Comparison of ENCODE assay signal across 16 cellular contexts in the genomic region with DNA sequence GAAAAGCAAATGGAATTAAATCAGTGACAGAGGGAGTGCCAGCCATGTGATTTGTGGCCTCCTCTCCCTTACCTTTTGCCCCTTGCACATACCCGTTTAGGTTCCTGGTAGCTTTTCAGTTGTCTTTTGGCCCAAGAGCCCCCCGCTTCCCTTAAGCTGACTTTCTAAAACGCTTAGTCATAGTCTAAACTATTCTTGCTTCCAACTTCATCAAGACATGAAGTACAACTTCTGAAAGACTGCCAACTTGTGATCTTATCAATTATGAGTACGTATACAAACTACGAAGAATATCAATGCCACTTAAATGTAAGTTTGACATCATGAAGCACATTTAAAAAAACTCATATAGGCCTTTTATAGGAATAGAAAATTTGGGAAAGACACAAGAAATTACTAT.
DNase-seq lines count a peak whose midpoint lies in the region; ATAC-seq and TF ChIP-seq lines count a peak whose summit lies in the region.
"Had no signal": no experiment of that assay in that cellular context is flagged by ENCODE, and none has a peak within 500 bp of the region (broad histone marks: within the 10 kb centered on the region; RNA-seq: fewer than 3 reads in every experiment).

No MANE protein-coding gene starts in this region.

- no peak overlapping the region for H3K4me3 Mint-ChIP-seq in activated CD8-positive, alpha-beta T cell treated with anti-CD3 and anti-CD28 coated beads for 36 hours
- H3K4me3 Mint-ChIP-seq: dendritic cell treated with granulocyte-macrophage colony-stimulating factor and Interleukin-4, amounts not matched to agents 40 ng/mL and 50 ng/mL, for 4 days; IgD-negative memory B cell had no signal

- ATAC-seq in activated CD8-positive, alpha-beta T cell treated with anti-CD3 and anti-CD28 coated beads for 36 hours = no peak
- no peak for ATAC-seq in HG03159 (IDR thresholded peaks at IDR 0.05; ENCODE audit: unreplicated experiment)
- ATAC-seq in HG03280 (IDR thresholded peaks at IDR 0.05; ENCODE audit: unreplicated experiment) = no peak
- ATAC-seq: left lung had no signal

- H3K27ac Mint-ChIP-seq in activated CD8-positive, alpha-beta T cell treated with anti-CD3 and anti-CD28 coated beads for 36 hours = peak overlapping the region; percentile 30
- H3K27ac Mint-ChIP-seq: dendritic cell treated with granulocyte-macrophage colony-stimulating factor and Interleukin-4, amounts not matched to agents 40 ng/mL and 50 ng/mL, for 4 days had no signal

- CTCF ChIA-PET in mammary epithelial cell (lab: Charles Lee; ENCODE audit: low non-redundant PET) = no interaction called here
- CTCF ChIA-PET in activated CD8-positive, alpha-beta T cell treated with anti-CD3 and anti-CD28 coated beads for 36 hours (lab: Charles Lee) = interaction anchor here (1.0 to 2.3 kb wide), 4 partner anchors 15 to 139 kb away, joined by 3 to 10 read pairs (median 8); a partner anchor contains a TSS

- H3K27me3 ChIP-seq in breast epithelium (no peaks in the 10 kb centered on the region), mammary epithelial cell (ENCODE audit: insufficient read depth, low read length) (no peaks in the 10 kb centered on the region), thymus (ENCODE audit: control insufficient read depth, insufficient read depth) (no peaks in the 10 kb centered on the region)
- H3K27me3 ChIP-seq: left lung, SJCRH30 had no signal

- dilution Hi-C loops in mammary epithelial cell (cut with HindIII; ENCODE audit: low sequenced_read_pairs) = loop anchor here (10.0 kb wide), 1 partner anchor 54 kb away; no protein-coding TSS in a partner anchor

- H3K27ac ChIP-seq in breast epithelium (peak overlapping the region; percentile 20 to 61), mammary epithelial cell (ENCODE audit: insufficient read depth, low read depth, low read length) (no peak overlapping the region), thymus (ENCODE audit: low read depth) (peak overlapping the region; percentile 8)
- H3K27ac ChIP-seq: left lung, SJCRH30 had no signal

- peaks cover 46% of the 10 kb centered on the region for H3K36me3 Mint-ChIP-seq in activated CD8-positive, alpha-beta T cell treated with anti-CD3 and anti-CD28 coated beads for 36 hours (ENCODE audit: low read depth)
- H3K36me3 Mint-ChIP-seq: IgD-negative memory B cell had no signal

- BruUV-seq in mammary epithelial cell (replicated peaks; lab: Mats Ljungman, UMichigan) = no TSS peak

- in situ Hi-C loops in mammary epithelial cell (cut with MboI; ENCODE audit: low sequenced_read_pairs in 2 of 2) = loop anchor here in 1 of 2 donors (25.0 kb wide), 1 partner anchor 138 kb away; a partner anchor contains a TSS

- no peaks in the 10 kb centered on the region for H3K9me3 Mint-ChIP-seq in activated CD8-positive, alpha-beta T cell treated with anti-CD3 and anti-CD28 coated beads for 36 hours
- H3K9me3 Mint-ChIP-seq: dendritic cell treated with granulocyte-macrophage colony-stimulating factor and Interleukin-4, amounts not matched to agents 40 ng/mL and 50 ng/mL, for 4 days; IgD-negative memory B cell had no signal

- H3K36me3 ChIP-seq in breast epithelium (no peaks in the 10 kb centered on the region), mammary epithelial cell (ENCODE audit: insufficient read depth, low read length) (peaks cover 18% of the 10 kb centered on the region), thymus (ENCODE audit: control insufficient read depth, insufficient read depth) (peaks cover 39% of the 10 kb centered on the region)

- WGBS in mammary epithelial cell (ENCODE audit: low coverage, missing lambda C conversion rate) = 77% methylated on average over 5 of the region's 5 CpGs
- 77% methylated on average over 5 of the region's 5 CpGs for WGBS in thymus

- no peak for TF ChIP-seq POLR2A in breast epithelium (IDR thresholded peaks at IDR 0.05)

- H3K4me1 Mint-ChIP-seq in activated CD8-positive, alpha-beta T cell treated with anti-CD3 and anti-CD28 coated beads for 36 hours (ENCODE audit: low read depth) = peaks cover 36% of the 10 kb centered on the region

- H4K20me1 ChIP-seq in mammary epithelial cell (ENCODE audit: insufficient read depth, low read length) = no peaks in the 10 kb centered on the region

- no peak overlapping the region for H2AFZ ChIP-seq in mammary epithelial cell (ENCODE audit: low read depth, low read length)

- H3K4me2 ChIP-seq in mammary epithelial cell (ENCODE audit: insufficient read depth, low read depth, low read length) = no peak overlapping the region

- H3K4me3 ChIP-seq in breast epithelium (no peak overlapping the region), mammary epithelial cell (replicated peaks in 1 of 3; ENCODE audit: insufficient read depth in 1 of 3, low read depth in 2 of 3, low read length in 3 of 3) (no peak overlapping the region), thymus (ENCODE audit: low read length) (no peak overlapping the region)
- H3K4me3 ChIP-seq: left lung, SJCRH30 had no signal

- H3K4me1 ChIP-seq in breast epithelium (no peaks in the 10 kb centered on the region), mammary epithelial cell (ENCODE audit: insufficient read depth, low read length) (no peaks in the 10 kb centered on the region), thymus (ENCODE audit: control insufficient read depth, insufficient read depth, low read length) (no peaks in the 10 kb centered on the region)
- H3K4me1 ChIP-seq: left lung, SJCRH30 had no signal

- H3K9me3 ChIP-seq in breast epithelium = no peaks in the 10 kb centered on the region
- H3K9me3 ChIP-seq in mammary epithelial cell (replicated peaks; ENCODE audit: insufficient read depth, low read length) = no peaks in the 10 kb centered on the region
- no peaks in the 10 kb centered on the region for H3K9me3 ChIP-seq in thymus (ENCODE audit: control insufficient read depth)
- H3K9me3 ChIP-seq: left lung, SJCRH30 had no signal

- H3K9ac ChIP-seq in mammary epithelial cell (ENCODE audit: insufficient read depth, low read length) = no peak overlapping the region

- POLR2A ChIA-PET in activated CD8-positive, alpha-beta T cell treated with anti-CD3 and anti-CD28 coated beads for 36 hours (lab: Charles Lee) = interaction anchor here (0.9 to 1.9 kb wide), 4 partner anchors 20 to 112 kb away, joined by 3 to 9 read pairs (median 5); a partner anchor contains a TSS

- H3K79me2 ChIP-seq in mammary epithelial cell (ENCODE audit: insufficient read depth, low read length) = no peaks in the 10 kb centered on the region

- H3K27me3 Mint-ChIP-seq in activated CD8-positive, alpha-beta T cell treated with anti-CD3 and anti-CD28 coated beads for 36 hours = no peaks in the 10 kb centered on the region
- H3K27me3 Mint-ChIP-seq: dendritic cell treated with granulocyte-macrophage colony-stimulating factor and Interleukin-4, amounts not matched to agents 40 ng/mL and 50 ng/mL, for 4 days; IgD-negative memory B cell had no signal

- DNase-seq in breast epithelium (ENCODE audit: low spot score in 2 of 2) (no peak), mammary epithelial cell (no peak), fibroblast of peridontal ligament (ENCODE audit: extremely low read depth) (peak; percentile 10), iPS-NIHi11 (ENCODE audit: low spot score) (no peak)
- DNase-seq in activated CD8-positive, alpha-beta T cell treated with anti-CD3 and anti-CD28 coated beads for 36 hours = no peak
- DNase-seq: activated CD4-positive, CD25-positive, alpha-beta regulatory T cell treated with anti-CD3 and anti-CD28 coated beads, Interleukin-2, amount 50 U/mL, for 72 hours; GF-D8; left lung; NCI-H187 treated with DMSO at 0.1 percent for 48 hours; nucleus accumbens; SJCRH30 had no signal

- intact Hi-C loops in breast epithelium (cut with DNase I; ENCODE audit: low total_unique reads) (no loop called here), mammary epithelial cell (cut with micrococcal nuclease) (no loop called here)
- intact Hi-C loops in activated CD8-positive, alpha-beta T cell treated with anti-CD3 and anti-CD28 coated beads for 36 hours (cut with micrococcal nuclease) = no loop called here

- TF ChIP-seq CTCF in breast epithelium (IDR thresholded peaks at IDR 0.05) = no peak
- TF ChIP-seq CTCF in mammary epithelial cell (conservative IDR thresholded peaks at IDR 0.05 in 1 of 2, IDR thresholded peaks at IDR 0.05 in 1 of 2; ENCODE audit: extremely low read depth in 1 of 2, insufficient read depth in 1 of 2, low read depth in 1 of 2, low read length in 2 of 2) = no peak
- no peak for TF ChIP-seq CTCF in activated CD8-positive, alpha-beta T cell treated with anti-CD3 and anti-CD28 coated beads for 36 hours (IDR thresholded peaks at IDR 0.05)
